Comparison of ENCODE assay signal across 26 cellular contexts in the genomic region with DNA sequence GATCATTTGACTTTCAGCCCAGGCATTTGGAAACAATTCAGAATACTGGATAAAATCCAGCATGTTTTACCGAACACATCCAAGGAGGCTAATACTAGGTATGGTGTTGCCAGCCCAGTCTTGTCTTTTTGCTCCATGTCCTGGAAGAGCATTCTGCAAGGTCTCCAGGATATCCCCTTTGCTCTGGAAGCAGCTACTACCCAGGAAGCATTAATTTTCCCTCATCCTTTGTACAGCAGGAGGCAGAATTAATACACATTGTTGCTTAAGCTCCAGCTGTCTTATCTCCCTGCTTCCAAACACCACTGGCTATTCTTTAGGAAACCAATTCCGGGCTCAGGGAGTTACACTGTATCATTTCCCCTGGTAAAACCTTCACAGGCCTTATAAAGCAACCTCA. TPM values are rescaled to one million over a fixed set of nuclear protein-coding genes. Genes with fewer than 3 reads are reported as not detected.
DNase-seq lines count a peak whose midpoint lies in the region; ATAC-seq and TF ChIP-seq lines count a peak whose summit lies in the region.
"Had no signal": no experiment of that assay in that cellular context is flagged by ENCODE, and none has a peak within 500 bp of the region (broad histone marks: within the 10 kb centered on the region; RNA-seq: fewer than 3 reads in every experiment).

No MANE protein-coding gene starts in this region.

- peaks cover 14% of the 10 kb centered on the region for H3K4me1 ChIP-seq in testis

- TF ChIP-seq CTCF in brain (conservative IDR thresholded peaks at IDR 0.05) (no peak), testis (IDR thresholded peaks at IDR 0.05) (peak in 1 of 3 experiments; percentile 24)

- TF ChIP-seq POLR2A in testis (IDR thresholded peaks at IDR 0.05), result no peak

- H3K36me3 ChIP-seq in testis (ENCODE audit: low read depth, missing control alignments), result no peaks in the 10 kb centered on the region
- H3K36me3 ChIP-seq: left ventricle myocardium inferior, pancreas, thyroid gland had no signal

- H3K27ac Mint-ChIP-seq in brain (peak overlapping the region in 1 of 5 experiments; percentile 50), immature natural killer cell (no peak overlapping the region)
- H3K27ac Mint-ChIP-seq: activated CD8-positive, alpha-beta T cell treated with anti-CD3 and anti-CD28 coated beads, Interleukin-2, amount 10 ng/mL, durations not matched to agents 7 days and 5 days; B cell had no signal

- H3K27me3 ChIP-seq in testis, result no peaks in the 10 kb centered on the region
- H3K27me3 ChIP-seq: pancreas, thyroid gland had no signal

- intact Hi-C loops in testis (cut with DNase I; ENCODE audit: low total_unique reads), result no loop called here

- WGBS in testis, 2 donors, result 25 to 36% methylated on average over 2 of the region's 2 CpGs

- no peak overlapping the region for H3K27ac ChIP-seq in testis
- H3K27ac ChIP-seq: 22Rv1, left ventricle myocardium inferior, pancreas, thyroid gland had no signal

- H3K36me3 Mint-ChIP-seq in brain, result peaks cover 7% of the 10 kb centered on the region
- no peaks in the 10 kb centered on the region for H3K36me3 Mint-ChIP-seq in immature natural killer cell
- H3K36me3 Mint-ChIP-seq: natural killer cell had no signal

- ATAC-seq in HG02852 (IDR thresholded peaks at IDR 0.05; ENCODE audit: unreplicated experiment), result no peak
- ATAC-seq: activated CD4-positive, CD25-positive, alpha-beta regulatory T cell treated with anti-CD3 and anti-CD28 coated beads, Interleukin-2, amount 50 U/mL, for 24 hours; activated CD8-positive, alpha-beta T cell treated with anti-CD3 and anti-CD28 coated beads, Interleukin-2, amount 10 ng/mL, durations not matched to agents 7 days and 5 days; GM12878; natural killer cell; pancreas had no signal

- no peak overlapping the region for H3K4me3 ChIP-seq in testis
- H3K4me3 ChIP-seq: GM12878, left ventricle myocardium inferior, pancreas, thyroid gland had no signal

- H3K27me3 Mint-ChIP-seq in brain (peaks cover 15% of the 10 kb centered on the region), immature natural killer cell (ENCODE audit: low read depth in 3 of 3) (peaks cover 0 to 9% (median 6%) of the 10 kb centered on the region in 3 donors)

- DNase-seq in DMS 273 (lab: John Stamatoyannopoulos, UW; ENCODE audit: unreplicated experiment) (peak; percentile 14), DMS 273 treated with DMSO at 0.1 percent for 48 hours (lab: John Stamatoyannopoulos, UW) (no peak), immature natural killer cell (no peak), testis (peak; percentile 73), HPDE6-E6E7 (ENCODE audit: extremely low spot score) (no peak), NCI-H2107 treated with DMSO at 0.1 percent for 48 hours (lab: John Stamatoyannopoulos, UW; ENCODE audit: unreplicated experiment) (no peak)
- DNase-seq: activated CD8-positive, alpha-beta T cell treated with anti-CD3 and anti-CD28 coated beads, Interleukin-2, amount 10 ng/mL, durations not matched to agents 7 days and 5 days; activated gamma-delta T cell; Karpas-422; left ventricle myocardium inferior; midbrain; natural killer cell; NCI-H1694; NCI-H2171 treated with DMSO at 0.1 percent for 48 hours; NCI-H524 treated with DMSO at 0.1 percent for 48 hours; pancreas; RPMI8226; stimulated activated naive CD4-positive, alpha-beta T cell treated with Interleukin-2 at 50 U/mL for 16 hours; thyroid gland had no signal

- peaks cover 0 to 4% (median 2%) of the 10 kb centered on the region in 5 experiments for H3K9me3 Mint-ChIP-seq in brain
- no peaks in the 10 kb centered on the region for H3K9me3 Mint-ChIP-seq in immature natural killer cell
- H3K9me3 Mint-ChIP-seq: dendritic cell treated with granulocyte-macrophage colony-stimulating factor and Interleukin-4, amounts not matched to agents 40 ng/mL and 50 ng/mL, for 4 days; natural killer cell had no signal

- H3K4me3 Mint-ChIP-seq in brain (peak overlapping the region in 3 of 5 experiments; percentile 3 to 80 (median 26)), immature natural killer cell (peak overlapping the region in 4 of 5 donors; percentile 6 to 30 (median 26))
- H3K4me3 Mint-ChIP-seq: activated CD8-positive, alpha-beta T cell treated with anti-CD3 and anti-CD28 coated beads, Interleukin-2, amount 10 ng/mL, durations not matched to agents 7 days and 5 days; dendritic cell treated with granulocyte-macrophage colony-stimulating factor and Interleukin-4, amounts not matched to agents 40 ng/mL and 50 ng/mL, for 4 days had no signal

- H3K9me3 ChIP-seq in testis, result no peaks in the 10 kb centered on the region
- H3K9me3 ChIP-seq: left ventricle myocardium inferior, pancreas, thyroid gland had no signal

- H3K4me1 Mint-ChIP-seq in brain (peaks cover 36% of the 10 kb centered on the region), immature natural killer cell (peaks cover 27 to 40% of the 10 kb centered on the region in 2 donors)

RNA-seq across cellular contexts. Expression of a gene that starts 1.6 kb away (rescaled TPM):
- polyA plus RNA-seq in brain (ENCODE audit: insufficient read depth, low read depth, low replicate concordance), result 6.2 TPM
- polyA plus RNA-seq in immature natural killer cell, result 10 to 100 TPM in 1 of 3 donors, 1 to 10 TPM in 2; 7.5 to 17.5 (median 9.6) TPM
- total RNA-seq in testis, result 10 to 100 TPM; 14.6 to 20.4 TPM
- polyA plus RNA-seq in testis (ENCODE audit: insufficient read depth, low read depth, low replicate concordance), result 3.9 TPM

Comparison
In these comparisons a context has a peak if more than half of its experiments do, and no peak if none do; other contexts are left out.
1. DNase-seq: peak in DMS 273 (single experiment) and testis (single experiment); none in DMS 273 treated with DMSO at 0.1 percent for 48 hours (single experiment), immature natural killer cell (0 of 3), HPDE6-E6E7 (single experiment) and NCI-H2107 treated with DMSO at 0.1 percent for 48 hours (single experiment).